Comparison of ENCODE assay signal across 8 cellular contexts in genomic region chr22:32985899-32986772, GRCh38.
A peak's percentile ranks its signal among the peaks of the same experiment; 100 is the strongest.
DNase-seq lines count a peak whose midpoint lies in the region; ATAC-seq and TF ChIP-seq lines count a peak whose summit lies in the region.

No MANE protein-coding gene starts in this region.

- H3K27me3 Mint-ChIP-seq in progenitor cell of endocrine pancreas, result peaks cover 8% of the 10 kb centered on the region

- ATAC-seq in heart right ventricle (peak; percentile 94 to 98 (median 97)), HG03457 (IDR thresholded peaks at IDR 0.05; ENCODE audit: unreplicated experiment) (no peak), GM19463 (IDR thresholded peaks at IDR 0.05; ENCODE audit: unreplicated experiment) (no peak)

- no peaks in the 10 kb centered on the region for H3K9me3 Mint-ChIP-seq in progenitor cell of endocrine pancreas (ENCODE audit: low read depth)

- peak; percentile 26 to 89 (median 78) for TF ChIP-seq CTCF in Peyer's patch (IDR thresholded peaks at IDR 0.05)
- peak; percentile 83 to 95 (median 91) for TF ChIP-seq CTCF in heart right ventricle (IDR thresholded peaks at IDR 0.05)
- TF ChIP-seq CTCF in progenitor cell of endocrine pancreas (IDR thresholded peaks at IDR 0.05; ENCODE audit: unreplicated experiment), result peak; percentile 83

- no peaks in the 10 kb centered on the region for H3K27me3 ChIP-seq in Peyer's patch
- H3K27me3 ChIP-seq in heart right ventricle, result no peaks in the 10 kb centered on the region

- DNase-seq in COLO668 (lab: John Stamatoyannopoulos, UW; ENCODE audit: unreplicated experiment), result peak; percentile 47
- peak; percentile 56 for DNase-seq in HT1080 (ENCODE audit: low read depth)
- peak in 2 of 3 donors; percentile 32 to 81 for DNase-seq in Peyer's patch
- peak; percentile 66 for DNase-seq in amniotic epithelial cell (ENCODE audit: low read depth)
- peak in 1 of 2 donors; percentile 86 for DNase-seq in heart right ventricle
- peak; percentile 61 for DNase-seq in progenitor cell of endocrine pancreas (ENCODE audit: low spot score, unreplicated experiment)

- TF ChIP-seq POLR2A in Peyer's patch (IDR thresholded peaks at IDR 0.05), result no peak

- H3K4me3 ChIP-seq in Peyer's patch (no peak overlapping the region), heart right ventricle (no peak overlapping the region)

- WGBS in heart right ventricle, 2 donors, result 35 to 41% methylated on average over 16 of the region's 16 CpGs

- H3K4me1 ChIP-seq in Peyer's patch, result peaks cover 0 to 4% (median 0%) of the 10 kb centered on the region in 4 donors
- peaks cover 0 to 11% (median 8%) of the 10 kb centered on the region in 9 donors for H3K4me1 ChIP-seq in heart right ventricle

- H3K36me3 ChIP-seq in Peyer's patch (no peaks in the 10 kb centered on the region), heart right ventricle (no peaks in the 10 kb centered on the region)

- H3K27ac ChIP-seq in Peyer's patch (no peak overlapping the region), heart right ventricle (no peak overlapping the region)

- no peak overlapping the region for H3K27ac Mint-ChIP-seq in progenitor cell of endocrine pancreas

- no peaks in the 10 kb centered on the region for H3K9me3 ChIP-seq in Peyer's patch
- H3K9me3 ChIP-seq in heart right ventricle, result no peaks in the 10 kb centered on the region

- H3K4me1 Mint-ChIP-seq in progenitor cell of endocrine pancreas (ENCODE audit: low read depth), result peaks cover 3% of the 10 kb centered on the region

- H3K4me3 Mint-ChIP-seq in progenitor cell of endocrine pancreas (ENCODE audit: low read depth), result no peak overlapping the region

- intact Hi-C loops in heart right ventricle (cut with DNase I), result loop anchor here (1.0 to 10.0 kb wide), 19 partner anchors 27 to 459 kb away; partner anchors contain the start of gene TIMP3 (in 5 of the 10)

- H3K36me3 Mint-ChIP-seq in progenitor cell of endocrine pancreas (ENCODE audit: insufficient read depth), result no peaks in the 10 kb centered on the region

Comparison
In these comparisons a context has a peak if more than half of its experiments do, and no peak if none do; other contexts are left out.
1. ATAC-seq: peak in heart right ventricle (8 of 8); none in HG03457 (single experiment) and GM19463 (single experiment).
2. Peak in every context shown above with its lines, with median percentiles within 50 percentile points of each other: CTCF ChIP-seq.